ENCODE assay signal across 25 cellular contexts in genomic region chr20:58096880-58097813, GRCh38.
"Had no signal": no experiment of that assay in that cellular context is flagged by ENCODE, and none has a peak within 500 bp of the region (broad histone marks: within the 10 kb centered on the region; RNA-seq: fewer than 3 reads in every experiment).

No MANE protein-coding gene starts in this region.

- H3K4me1 Mint-ChIP-seq: activated CD4-positive, alpha-beta T cell treated with anti-CD3 and anti-CD28 coated beads, Interleukin-2, amount 10 ng/mL, durations not matched to agents 24 days and 14 days; activated naive CD4-positive, alpha-beta T cell treated with anti-CD3 and anti-CD28 coated beads, Interleukin-2, amount 10 ng/mL, durations not matched to agents 7 days and 5 days; mesothelial cell of epicardium; naive thymus-derived CD4-positive, alpha-beta T cell; neural progenitor cell had no signal

- H3K9me3 Mint-ChIP-seq: activated CD4-positive, alpha-beta memory T cell treated with anti-CD3 and anti-CD28 coated beads for 36 hours; activated CD4-positive, alpha-beta T cell treated with anti-CD3 and anti-CD28 coated beads, Interleukin-2, amount 10 ng/mL, durations not matched to agents 24 days and 14 days; activated naive CD4-positive, alpha-beta T cell treated with anti-CD3 and anti-CD28 coated beads, Interleukin-2, amount 10 ng/mL, durations not matched to agents 7 days and 5 days; mesothelial cell of epicardium; neural progenitor cell; T-helper 1 cell treated with Interleukin-12 subunit alpha and Interleukin-12 subunit beta and Interleukin-4 antibody, amounts not matched to agents 30 μg/mL and 1 μg/mL, for 36 hours had no signal

- H3K4me3 Mint-ChIP-seq: activated CD4-positive, alpha-beta memory T cell treated with anti-CD3 and anti-CD28 coated beads for 36 hours; activated CD4-positive, alpha-beta T cell treated with anti-CD3 and anti-CD28 coated beads, Interleukin-2, amount 10 ng/mL, durations not matched to agents 24 days and 14 days; activated naive CD4-positive, alpha-beta T cell treated with anti-CD3 and anti-CD28 coated beads, Interleukin-2, amount 10 ng/mL, durations not matched to agents 7 days and 5 days; mesothelial cell of epicardium; naive thymus-derived CD4-positive, alpha-beta T cell; neural progenitor cell; T-helper 1 cell treated with Interleukin-12 subunit alpha and Interleukin-12 subunit beta and Interleukin-4 antibody, amounts not matched to agents 30 μg/mL and 1 μg/mL, for 36 hours had no signal

- DNase-seq: activated CD4-positive, alpha-beta memory T cell treated with anti-CD3 and anti-CD28 coated beads for 36 hours; activated CD4-positive, alpha-beta T cell treated with anti-CD3 and anti-CD28 coated beads, Interleukin-2, amount 10 ng/mL, durations not matched to agents 24 days and 14 days; activated CD4-positive, CD25-positive, alpha-beta regulatory T cell treated with anti-CD3 and anti-CD28 coated beads, Interleukin-2, amount 50 U/mL, for 72 hours; activated gamma-delta T cell; activated naive CD4-positive, alpha-beta T cell treated with anti-CD3 and anti-CD28 coated beads, Interleukin-2, amount 10 ng/mL, durations not matched to agents 7 days and 5 days; activated T-cell treated with anti-CD3 and anti-CD28 coated beads, Interleukin-2, amount 50 U/mL, for 1 hour; amygdala; central memory CD4-positive, alpha-beta T cell; dermis blood vessel endothelial cell; effector CD4-positive, alpha-beta T cell; gastrocnemius medialis; islet precursor cell; left ventricle myocardium superior; naive thymus-derived CD4-positive, alpha-beta T cell; posterior cingulate gyrus; stimulated activated CD4-positive, alpha-beta T cell treated with anti-CD3 and anti-CD28 coated beads, Interleukin-12 subunit alpha, Interleukin-12 subunit beta, amount 100 ng/mL, for 4 hours; stimulated activated CD4-positive, alpha-beta T cell treated with anti-CD3 and anti-CD28 coated beads, Interleukin-4, amount 100 ng/mL, for 1 hour; stimulated activated naive CD8-positive, alpha-beta T cell treated with anti-CD3 and anti-CD28 coated beads, Interleukin-15, Interleukin-2, amounts not matched to agents 100 U/mL and 50 U/mL, for 24 hours; SW 1271; testis; transverse colon had no signal

- H3K27ac Mint-ChIP-seq: activated CD4-positive, alpha-beta memory T cell treated with anti-CD3 and anti-CD28 coated beads for 36 hours; activated CD4-positive, alpha-beta T cell treated with anti-CD3 and anti-CD28 coated beads, Interleukin-2, amount 10 ng/mL, durations not matched to agents 24 days and 14 days; activated naive CD4-positive, alpha-beta T cell treated with anti-CD3 and anti-CD28 coated beads, Interleukin-2, amount 10 ng/mL, durations not matched to agents 7 days and 5 days; mesothelial cell of epicardium; naive thymus-derived CD4-positive, alpha-beta T cell; neural progenitor cell; T-helper 1 cell treated with Interleukin-12 subunit alpha and Interleukin-12 subunit beta and Interleukin-4 antibody, amounts not matched to agents 30 μg/mL and 1 μg/mL, for 36 hours had no signal

- H3K36me3 Mint-ChIP-seq: activated CD4-positive, alpha-beta memory T cell treated with anti-CD3 and anti-CD28 coated beads for 36 hours; activated naive CD4-positive, alpha-beta T cell treated with anti-CD3 and anti-CD28 coated beads, Interleukin-2, amount 10 ng/mL, durations not matched to agents 7 days and 5 days; mesothelial cell of epicardium; naive thymus-derived CD4-positive, alpha-beta T cell; neural progenitor cell had no signal

- ATAC-seq: gastrocnemius medialis; left ventricle myocardium superior; naive thymus-derived CD4-positive, alpha-beta T cell; sciatic nerve; stimulated activated naive CD8-positive, alpha-beta T cell treated with anti-CD3 and anti-CD28 coated beads, Interleukin-15, Interleukin-2, amounts not matched to agents 100 U/mL and 50 U/mL, for 24 hours had no signal
